In genomic region chr3:38739396-38739689, GRCh38 we compare ENCODE assay signal across 1 cellular context.
TF ChIP-seq lines count a peak whose summit lies in the region.

No MANE protein-coding gene starts in this region.

TF ChIP-seq in WTC11, 78 proteins besides CTCF, POLR2A, EP300 and RAD21 (continued from another document):
- no peak for TF ChIP-seq ZNF532 (CRISPR knock-in tag; IDR thresholded peaks at IDR 0.05; ENCODE audit: borderline replicate concordance)
- no peak for TF ChIP-seq NFE2L1 (CRISPR knock-in tag; IDR thresholded peaks at IDR 0.05)
